Comparison of ENCODE assay signal across 14 cellular contexts in genomic region chr12:93705237-93705636, GRCh38. TPM values are rescaled to one million over a fixed set of nuclear protein-coding genes. Genes with fewer than 3 reads are reported as not detected.
A peak's percentile ranks its signal among the peaks of the same experiment; 100 is the strongest.
DNase-seq lines count a peak whose midpoint lies in the region; ATAC-seq and TF ChIP-seq lines count a peak whose summit lies in the region.
"Had no signal": no experiment of that assay in that cellular context is flagged by ENCODE, and none has a peak within 500 bp of the region (broad histone marks: within the 10 kb centered on the region; RNA-seq: fewer than 3 reads in every experiment).

No MANE protein-coding gene starts in this region.

- H3K4me1 ChIP-seq in left ventricle myocardium inferior (peaks cover 75% of the 10 kb centered on the region), endocrine pancreas (ENCODE audit: control insufficient read depth, insufficient read depth, low read length) (no peaks in the 10 kb centered on the region), suprapubic skin (peaks cover 40% of the 10 kb centered on the region), colonic mucosa (no peaks in the 10 kb centered on the region)

- no peaks in the 10 kb centered on the region for H3K27me3 ChIP-seq in left ventricle myocardium inferior (ENCODE audit: low read depth)
- H3K27me3 ChIP-seq in endocrine pancreas (ENCODE audit: control insufficient read depth, insufficient read depth, low read length) = no peaks in the 10 kb centered on the region
- H3K27me3 ChIP-seq in suprapubic skin = no peaks in the 10 kb centered on the region
- no peaks in the 10 kb centered on the region for H3K27me3 ChIP-seq in colonic mucosa

- H3K4me3 ChIP-seq in left ventricle myocardium inferior (no peak overlapping the region), endocrine pancreas (ENCODE audit: control insufficient read depth, insufficient read depth, low read length) (peak overlapping the region; percentile 35), suprapubic skin (no peak overlapping the region), colonic mucosa (no peak overlapping the region)
- H3K4me3 ChIP-seq: HAP-1 had no signal

- ATAC-seq in left ventricle myocardium superior = no peak
- ATAC-seq: HepG2 had no signal

- DNase-seq in left ventricle myocardium inferior = no peak
- no peak for DNase-seq in left ventricle myocardium superior
- peak; percentile 74 for DNase-seq in SK-N-DZ (ENCODE audit: low spot score)
- DNase-seq in suprapubic skin (ENCODE audit: low spot score in 2 of 2) = no peak
- DNase-seq in GDM1 (lab: John Stamatoyannopoulos, UW) = no peak
- DNase-seq in cerebellar nuclear complex (lab: John Stamatoyannopoulos, UW) = no peak
- no peak for DNase-seq in colonic mucosa
- DNase-seq: C1 segment of cervical spinal cord; CD4-positive, alpha-beta T cell; DMS79; GOT3 had no signal

- 79% methylated on average over 1 of the region's 1 CpG for WGBS in suprapubic skin

- H3K9ac ChIP-seq in endocrine pancreas (ENCODE audit: control insufficient read depth, insufficient read depth, low read length) (no peak overlapping the region), colonic mucosa (ENCODE audit: low read depth in 2 of 2, low read length in 2 of 2) (no peak overlapping the region)

- TF ChIP-seq CTCF in left ventricle myocardium inferior (IDR thresholded peaks at IDR 0.05; ENCODE audit: borderline replicate concordance) (no peak), suprapubic skin (IDR thresholded peaks at IDR 0.05) (no peak), colonic mucosa (IDR thresholded peaks at IDR 0.05) (no peak)

- H3K36me3 ChIP-seq in left ventricle myocardium inferior = peaks cover 9% of the 10 kb centered on the region
- no peaks in the 10 kb centered on the region for H3K36me3 ChIP-seq in endocrine pancreas (ENCODE audit: control insufficient read depth, insufficient read depth, low read length)
- H3K36me3 ChIP-seq in suprapubic skin = no peaks in the 10 kb centered on the region
- H3K36me3 ChIP-seq in colonic mucosa = no peaks in the 10 kb centered on the region
- H3K36me3 ChIP-seq: HAP-1 had no signal

- H3K9me3 ChIP-seq in left ventricle myocardium inferior (replicated peaks) (peaks cover 24% of the 10 kb centered on the region), endocrine pancreas (ENCODE audit: control insufficient read depth, low read length) (peaks cover 6% of the 10 kb centered on the region), suprapubic skin (no peaks in the 10 kb centered on the region), colonic mucosa (no peaks in the 10 kb centered on the region)
- H3K9me3 ChIP-seq: HAP-1 had no signal

- H3K27ac ChIP-seq in left ventricle myocardium inferior (replicated peaks) (peak overlapping the region; percentile 49), suprapubic skin (peak overlapping the region; percentile 85), colonic mucosa (no peak overlapping the region)

- intact Hi-C loops in left ventricle myocardium inferior (cut with micrococcal nuclease) (no loop called here), left ventricle myocardium superior (cut with micrococcal nuclease) (no loop called here), colonic mucosa (cut with DNase I) (no loop called here)

- TF ChIP-seq EP300 in suprapubic skin (IDR thresholded peaks at IDR 0.05) = no peak

- no peak for TF ChIP-seq POLR2A in suprapubic skin (IDR thresholded peaks at IDR 0.05)

RNA-seq across cellular contexts. Expression of gene CRADD, which starts 28.1 kb away (rescaled TPM):
- total RNA-seq in left ventricle myocardium inferior (46.4 TPM), left ventricle myocardium superior (30.4 TPM), suprapubic skin (10 to 100 TPM; 29.3 to 61.7 (median 46.5) TPM), colonic mucosa (10 to 100 TPM; 18.2 to 23.9 TPM)
- polyA plus RNA-seq in SK-N-DZ (2014; cell fraction: cytosol; rRNA removed) = 33.2 and 63.6 TPM in 2 replicates
- 22.5 and 32.2 TPM in 2 replicates for polyA plus RNA-seq in SK-N-DZ (2014; cell fraction: nucleus; rRNA removed)
